1 cellular context compared by ENCODE assay signal in the genomic region with DNA sequence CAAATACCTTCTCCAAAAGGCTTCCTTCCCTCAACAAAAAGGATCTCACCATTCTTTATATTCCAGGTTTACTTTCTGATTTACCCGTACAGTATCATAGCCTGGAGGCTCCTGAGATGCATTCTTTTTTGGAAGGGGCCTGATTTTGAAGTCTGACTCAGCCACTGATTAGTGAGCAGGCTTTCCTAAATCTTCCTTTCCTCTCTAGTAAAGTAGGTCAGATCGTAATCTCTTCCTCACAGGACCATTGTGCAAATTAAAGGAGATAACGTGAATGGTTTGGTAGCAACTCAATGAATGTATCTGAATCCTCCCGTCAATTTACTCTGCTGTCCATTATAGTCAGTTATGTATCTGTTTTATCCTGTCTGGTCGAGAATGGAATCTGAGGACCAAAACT.
TF ChIP-seq lines count a peak whose summit lies in the region.

No MANE protein-coding gene starts in this region.

TF ChIP-seq in SK-N-SH, 30 proteins besides CTCF, POLR2A, EP300 and RAD21 (continued from another document):
- no peak for TF ChIP-seq FOSL2 (IDR thresholded peaks at IDR 0.05; ENCODE audit: borderline replicate concordance, low read depth)
